In genomic region chr5:17365326-17365725, GRCh38 we compare ENCODE assay signal across 24 cellular contexts.
A peak's percentile ranks its signal among the peaks of the same experiment; 100 is the strongest.
DNase-seq lines count a peak whose midpoint lies in the region; ATAC-seq, FAIRE-seq and TF ChIP-seq lines count a peak whose summit lies in the region.
"Had no signal": no experiment of that assay in that cellular context is flagged by ENCODE, and none has a peak within 500 bp of the region (broad histone marks: within the 10 kb centered on the region; RNA-seq: fewer than 3 reads in every experiment).

No MANE protein-coding gene starts in this region.

- H2AK9ac ChIP-seq in IMR-90 (replicated peaks; ENCODE audit: low read depth, low read length, poor library complexity) = no peak overlapping the region

- peak overlapping the region; percentile 77 for H2BK20ac ChIP-seq in IMR-90 (ENCODE audit: low read depth, low read length)

- H3K23ac ChIP-seq in IMR-90 (ENCODE audit: low read depth, low read length) = peak overlapping the region; percentile 40; the same call in 1 of the 2 replicates

- H3K79me2 ChIP-seq in neural progenitor cell (ENCODE audit: low read depth) = no peaks in the 10 kb centered on the region
- H3K79me2 ChIP-seq: parathyroid adenoma had no signal

- peak overlapping the region; percentile 18; the same call in 1 of the 3 replicates for H2BK15ac ChIP-seq in IMR-90 (ENCODE audit: low read depth, low read length)

- H3K27me3 ChIP-seq in AG04450 (ENCODE audit: control insufficient read depth, insufficient read depth, low read length) = no peaks in the 10 kb centered on the region
- H3K27me3 ChIP-seq in IMR-90 (ENCODE audit: control insufficient read depth, insufficient read depth, low read length) = no peaks in the 10 kb centered on the region
- H3K27me3 ChIP-seq in neural progenitor cell = no peaks in the 10 kb centered on the region

- H3K14ac ChIP-seq in IMR-90 (replicated peaks; ENCODE audit: low read depth, low read length) = no peak overlapping the region

- H4K20me1 ChIP-seq in IMR-90 (ENCODE audit: insufficient read depth, low read length) (peaks cover 5% of the 10 kb centered on the region; the same call in 1 of the 2 replicates), neural progenitor cell (ENCODE audit: low read depth) (no peaks in the 10 kb centered on the region)

- no peak overlapping the region for H3K9ac ChIP-seq in IMR-90 (ENCODE audit: low read depth, low read length)
- H3K9ac ChIP-seq in neural progenitor cell = no peak overlapping the region
- H3K9ac ChIP-seq: KMS-11, parathyroid adenoma had no signal

- H3F3A ChIP-seq in neural progenitor cell (ENCODE audit: low read depth) = peaks cover 20% of the 10 kb centered on the region

- peak overlapping the region; percentile 9; the same call in 1 of the 2 replicates for H4K91ac ChIP-seq in IMR-90 (ENCODE audit: insufficient read depth, low read depth, low read length)

- H3K27me3 Mint-ChIP-seq in neural progenitor cell (ENCODE audit: insufficient read depth, low read depth) = peaks cover 3% of the 10 kb centered on the region
- H3K27me3 Mint-ChIP-seq: activated CD4-positive, alpha-beta T cell treated with anti-CD3 and anti-CD28 coated beads, Interleukin-2, amount 10 ng/mL, durations not matched to agents 7 days and 5 days; activated naive CD4-positive, alpha-beta T cell treated with anti-CD3 and anti-CD28 coated beads, Interleukin-2, amount 50 U/mL, for 24 hours; natural killer cell treated with Interleukin-12 subunit alpha and Interleukin-12 subunit beta and Interleukin-15 and Interleukin-18, amount 100 ng/mL, for 72 hours had no signal

- H3K9me3 ChIP-seq in AG04450 (ENCODE audit: control insufficient read depth, insufficient read depth, low read length) (no peaks in the 10 kb centered on the region), IMR-90 (ENCODE audit: control insufficient read depth, insufficient read depth, low read length) (no peaks in the 10 kb centered on the region), neural progenitor cell (ENCODE audit: low read depth) (no peaks in the 10 kb centered on the region)

- peak overlapping the region; percentile 49; the same call in 1 of the 2 replicates for H2AK5ac ChIP-seq in IMR-90 (ENCODE audit: low read depth, low read length)

- H3K36me3 ChIP-seq in IMR-90 (ENCODE audit: control insufficient read depth, insufficient read depth, low read length) (no peaks in the 10 kb centered on the region), neural progenitor cell (no peaks in the 10 kb centered on the region)

- H3K4me1 Mint-ChIP-seq in neural progenitor cell = peaks cover 28% of the 10 kb centered on the region
- H3K4me1 Mint-ChIP-seq: activated CD4-positive, alpha-beta T cell treated with anti-CD3 and anti-CD28 coated beads, Interleukin-2, amount 10 ng/mL, durations not matched to agents 7 days and 5 days; activated naive CD4-positive, alpha-beta T cell treated with anti-CD3 and anti-CD28 coated beads, Interleukin-2, amount 50 U/mL, for 24 hours; CD14-positive monocyte had no signal

- TF ChIP-seq POLR2A in IMR-90 (IDR thresholded peaks at IDR 0.05; ENCODE audit: low read depth, low read length) = no peak

- H3K9me1 ChIP-seq in IMR-90 (ENCODE audit: insufficient read depth, low read length) = peaks cover 10% of the 10 kb centered on the region

- DNase-seq in AG04450 (ENCODE audit: low read depth, low spot score) (no peak), IMR-90 (peak; percentile 32), cerebellar cortex (ENCODE audit: low spot score) (peak; percentile 59), neural progenitor cell (ENCODE audit: low spot score) (peak; percentile 43), frontal cortex (ENCODE audit: low spot score in 2 of 2) (no peak), DMS53 treated with DMSO at 0.1 percent for 48 hours (lab: John Stamatoyannopoulos, UW; ENCODE audit: unreplicated experiment) (no peak), DMS114 treated with DMSO at 0.1 percent for 48 hours (lab: John Stamatoyannopoulos, UW; ENCODE audit: unreplicated experiment) (no peak)
- DNase-seq in stimulated activated CD4-positive, alpha-beta T cell treated with anti-CD3 and anti-CD28 coated beads, Interleukin-4, amount 100 ng/mL, for 24 hours = no peak
- DNase-seq: activated CD4-positive, alpha-beta T cell treated with anti-CD3 and anti-CD28 coated beads, Interleukin-2, amount 10 ng/mL, durations not matched to agents 7 days and 5 days; central memory CD4-positive, alpha-beta T cell; GDM1; NCI-H2171; right cardiac atrium; stimulated activated CD4-positive, alpha-beta T cell treated with anti-CD3 and anti-CD28 coated beads, Interleukin-4, amount 100 ng/mL, for 4 hours; stimulated activated naive CD4-positive, alpha-beta T cell had no signal

- H3K27ac Mint-ChIP-seq in neural progenitor cell = no peak overlapping the region
- H3K27ac Mint-ChIP-seq: activated CD4-positive, alpha-beta T cell treated with anti-CD3 and anti-CD28 coated beads, Interleukin-2, amount 10 ng/mL, durations not matched to agents 7 days and 5 days; activated naive CD4-positive, alpha-beta T cell treated with anti-CD3 and anti-CD28 coated beads, Interleukin-2, amount 50 U/mL, for 24 hours; activated T-helper 1 cell treated with anti-CD3 and anti-CD28 coated beads, Interleukin-12 subunit alpha, Interleukin-12 subunit beta, Interleukin-2, Interleukin-4 antibody, amounts not matched to agents 30 ng/mL and 10 ng/mL and 1 ng/mL, durations not matched to agents 14 hours and 24 hours and 36 hours; CD14-positive monocyte; natural killer cell treated with Interleukin-12 subunit alpha and Interleukin-12 subunit beta and Interleukin-15 and Interleukin-18, amount 100 ng/mL, for 72 hours had no signal

- H3K4me2 ChIP-seq in IMR-90 (ENCODE audit: low read depth, low read length) (peak overlapping the region; percentile 48), neural progenitor cell (peak overlapping the region; percentile 46)
- H3K4me2 ChIP-seq: KMS-11 had no signal

- CTCF ChIA-PET in AG04450 (lab: Charles Lee) = interaction anchor here (0.8 kb wide), 1 partner anchor 150 kb away, joined by 3 read pairs; no protein-coding TSS in a partner anchor
- CTCF ChIA-PET in IMR-90 (lab: Yijun Ruan, JAX) = interaction anchor here (0.8 to 1.5 kb wide), 3 partner anchors 8 to 14 kb away, joined by 3 to 4 read pairs (median 4); no protein-coding TSS in a partner anchor

- no peak for TF ChIP-seq CTCF in AG04450 (IDR thresholded peaks at IDR 0.05; ENCODE audit: low read depth, low read length)
- TF ChIP-seq CTCF in IMR-90 (conservative IDR thresholded peaks at IDR 0.05; ENCODE audit: low read depth, low read length) = no peak
- no peak for TF ChIP-seq CTCF in neural progenitor cell (IDR thresholded peaks at IDR 0.05)

- H3K4me3 ChIP-seq in AG04450 (ENCODE audit: low read depth, low read length) = no peak overlapping the region
- H3K4me3 ChIP-seq in IMR-90 (ENCODE audit: insufficient read depth, low read depth, low read length) = no peak overlapping the region
- no peak overlapping the region for H3K4me3 ChIP-seq in neural progenitor cell

- no peak for FAIRE-seq in frontal cortex (lab: Jason Lieb, UNC)
- FAIRE-seq: GM18507 had no signal

- H3K18ac ChIP-seq in IMR-90 (ENCODE audit: low read depth, low read length) = peak overlapping the region; percentile 36; the same call in 1 of the 2 replicates

- no peaks in the 10 kb centered on the region for H3K36me3 Mint-ChIP-seq in neural progenitor cell
- H3K36me3 Mint-ChIP-seq: activated naive CD4-positive, alpha-beta T cell treated with anti-CD3 and anti-CD28 coated beads, Interleukin-2, amount 50 U/mL, for 24 hours; CD14-positive monocyte had no signal

- ATAC-seq in IMR-90 (ENCODE audit: low read depth) = peak; percentile 41
- ATAC-seq: natural killer cell treated with Interleukin-12 subunit alpha and Interleukin-12 subunit beta and Interleukin-15 and Interleukin-18, amount 100 ng/mL, for 72 hours; right cardiac atrium; SK-N-SH treated with all-trans-retinoic acid at 6 μM for 48 hours had no signal

- H2BK5ac ChIP-seq in IMR-90 (ENCODE audit: low read depth, low read length, poor library complexity, severe bottlenecking) = peak overlapping the region; percentile 74

- H2AFZ ChIP-seq in IMR-90 (replicated peaks; ENCODE audit: low read length, poor library complexity) (no peak overlapping the region), neural progenitor cell (replicated peaks) (peak overlapping the region; percentile 70)
- H2AFZ ChIP-seq: parathyroid adenoma had no signal

- H3K4me1 ChIP-seq in IMR-90 (ENCODE audit: control insufficient read depth, insufficient read depth, low read length) (peaks cover 6% of the 10 kb centered on the region), neural progenitor cell (peaks cover 34% of the 10 kb centered on the region)
- H3K4me1 ChIP-seq: parathyroid adenoma had no signal

- in situ Hi-C loops in IMR-90 (cut with MboI; ENCODE audit: low sequenced_read_pairs) = no loop called here

- H4K5ac ChIP-seq in IMR-90 (ENCODE audit: low read depth, low read length) = no peak overlapping the region

- H3K9me3 Mint-ChIP-seq in neural progenitor cell = no peaks in the 10 kb centered on the region

- peak overlapping the region in 1 of 2 experiments; percentile 55; a peak in 1 of 4 replicates for H4K8ac ChIP-seq in IMR-90 (ENCODE audit: low read depth in 2 of 2, low read length in 2 of 2)

- H3K79me1 ChIP-seq in IMR-90 (ENCODE audit: low read depth in 1 of 2, low read length in 2 of 2) = no peaks in the 10 kb centered on the region

- peak overlapping the region; percentile 55; the same call in 1 of the 2 replicates for H3K56ac ChIP-seq in IMR-90 (ENCODE audit: extremely low read depth, insufficient read depth, low read length)

- intact Hi-C loops in IMR-90 (cut with micrococcal nuclease) = no loop called here

- no TSS peak for BruUV-seq in IMR-90 (replicated peaks; lab: Mats Ljungman, UMichigan)

- peak overlapping the region; percentile 79; the same call in 1 of the 2 replicates for H3K4ac ChIP-seq in IMR-90 (ENCODE audit: low read depth, low read length)

- H3K27ac ChIP-seq in AG04450 (ENCODE audit: low read depth, low read length) (peak overlapping the region; percentile 77), IMR-90 (ENCODE audit: insufficient read depth, low read length) (peak overlapping the region; percentile 68), neural progenitor cell (peak overlapping the region; percentile 86)
- H3K27ac ChIP-seq: KMS-11, parathyroid adenoma, VCaP had no signal

- no peak overlapping the region for H3K4me3 Mint-ChIP-seq in neural progenitor cell
- H3K4me3 Mint-ChIP-seq: activated CD4-positive, alpha-beta T cell treated with anti-CD3 and anti-CD28 coated beads, Interleukin-2, amount 10 ng/mL, durations not matched to agents 7 days and 5 days; activated naive CD4-positive, alpha-beta T cell treated with anti-CD3 and anti-CD28 coated beads, Interleukin-2, amount 50 U/mL, for 24 hours; activated T-helper 1 cell treated with anti-CD3 and anti-CD28 coated beads, Interleukin-12 subunit alpha, Interleukin-12 subunit beta, Interleukin-2, Interleukin-4 antibody, amounts not matched to agents 30 ng/mL and 10 ng/mL and 1 ng/mL, durations not matched to agents 14 hours and 24 hours and 36 hours; CD14-positive monocyte; natural killer cell treated with Interleukin-12 subunit alpha and Interleukin-12 subunit beta and Interleukin-15 and Interleukin-18, amount 100 ng/mL, for 72 hours had no signal

- POLR2A ChIA-PET in AG04450 (lab: Yijun Ruan, JAX) (interaction anchor here (0.8 to 1.4 kb wide), 5 partner anchors 14 to 148 kb away, joined by 3 to 13 read pairs (median 5); partner anchors contain the start of gene BASP1), IMR-90 (lab: Charles Lee; ENCODE audit: unreplicated experiment) (interaction anchor here (1.3 kb wide), 1 partner anchor 59 kb away, joined by 3 read pairs; no protein-coding TSS in a partner anchor)

- dilution Hi-C loops in IMR-90 (cut with HindIII; ENCODE audit: low sequenced_read_pairs, unreplicated experiment) = no loop called here

- no peak for TF ChIP-seq RAD21 in IMR-90 (IDR thresholded peaks at IDR 0.05; ENCODE audit: low read length)

- WGBS in IMR-90 (ENCODE audit: extremely low coverage in 2 of 2, insufficient read length in 1 of 2), 2 experiments = no CpG with 5 or more reads among the region's 3 CpGs

- peak overlapping the region; percentile 69 for H2BK120ac ChIP-seq in IMR-90 (ENCODE audit: low read depth, low read length)

Comparison
In these comparisons a context has a peak if more than half of its experiments do, and no peak if none do; other contexts are left out.
1. DNase-seq: peak in IMR-90 (single experiment), cerebellar cortex (single experiment) and neural progenitor cell (single experiment); none in AG04450 (single experiment), frontal cortex (0 of 2), DMS53 treated with DMSO at 0.1 percent for 48 hours (single experiment), DMS114 treated with DMSO at 0.1 percent for 48 hours (single experiment) and stimulated activated CD4-positive, alpha-beta T cell treated with anti-CD3 and anti-CD28 coated beads, Interleukin-4, amount 100 ng/mL, for 24 hours (single experiment).
2. Peak in every context shown above with its lines, with median percentiles within 50 percentile points of each other: H3K27ac ChIP-seq.